ENCODE assay signal across 8 cellular contexts in genomic region chr15:89740137-89740536, GRCh38. TPM values are rescaled to one million over a fixed set of nuclear protein-coding genes. Genes with fewer than 3 reads are reported as not detected.
DNase-seq lines count a peak whose midpoint lies in the region; ATAC-seq and TF ChIP-seq lines count a peak whose summit lies in the region.

No MANE protein-coding gene starts in this region.

- no peak overlapping the region for H3K4me3 Mint-ChIP-seq in CD4-positive, alpha-beta memory T cell
- peak overlapping the region in 1 of 2 donors; percentile 29 for H3K4me3 Mint-ChIP-seq in activated T-cell treated with anti-CD3 and anti-CD28 coated beads, Interleukin-2, amount 50 U/mL, for 72 hours

- intact Hi-C loops in CD4-positive, alpha-beta memory T cell (cut with micrococcal nuclease), result loop anchor here (1.0 kb wide), 2 partner anchors 135 to 331 kb away; no protein-coding TSS in a partner anchor

- H3K27ac Mint-ChIP-seq in CD4-positive, alpha-beta memory T cell, result no peak overlapping the region
- no peak overlapping the region for H3K27ac Mint-ChIP-seq in activated T-cell treated with anti-CD3 and anti-CD28 coated beads, Interleukin-2, amount 50 U/mL, for 72 hours

- H3K36me3 ChIP-seq in CD4-positive, alpha-beta memory T cell (ENCODE audit: insufficient read depth, low read length), result no peaks in the 10 kb centered on the region
- H3K36me3 ChIP-seq in Loucy (ENCODE audit: insufficient read depth, low read length) (no peaks in the 10 kb centered on the region), Peyer's patch (no peaks in the 10 kb centered on the region)

- H3K4me1 ChIP-seq in CD4-positive, alpha-beta memory T cell (ENCODE audit: insufficient read depth, low read length), result no peaks in the 10 kb centered on the region
- no peaks in the 10 kb centered on the region for H3K4me1 ChIP-seq in Loucy (ENCODE audit: insufficient read depth, low read length, poor library complexity, severe bottlenecking)
- H3K4me1 ChIP-seq in Peyer's patch, result no peaks in the 10 kb centered on the region

- POLR2A ChIA-PET in CD4-positive, alpha-beta memory T cell (lab: Charles Lee; ENCODE audit: partially characterized antibody), result interaction anchor here (1.0 kb wide), 1 partner anchor 10 kb away, joined by 5 read pairs; no protein-coding TSS in a partner anchor

- H3K27me3 Mint-ChIP-seq in CD4-positive, alpha-beta memory T cell, result peaks cover 9 to 12% of the 10 kb centered on the region in 2 donors
- H3K27me3 Mint-ChIP-seq in activated T-cell treated with anti-CD3 and anti-CD28 coated beads, Interleukin-2, amount 50 U/mL, for 72 hours (ENCODE audit: low read depth), result peaks cover 13% of the 10 kb centered on the region

- H3K27ac ChIP-seq in CD4-positive, alpha-beta memory T cell (ENCODE audit: low read depth, low read length), result no peak overlapping the region
- H3K27ac ChIP-seq in Peyer's patch, result no peak overlapping the region

- no peaks in the 10 kb centered on the region for H4K20me1 ChIP-seq in Loucy (ENCODE audit: insufficient read depth, low read length, poor library complexity, severe bottlenecking)

- peaks cover 0 to 2% (median 0%) of the 10 kb centered on the region in 8 donors for H3K9me3 Mint-ChIP-seq in CD4-positive, alpha-beta memory T cell
- H3K9me3 Mint-ChIP-seq in activated T-cell treated with anti-CD3 and anti-CD28 coated beads, Interleukin-2, amount 50 U/mL, for 72 hours, result no peaks in the 10 kb centered on the region

- no peak for TF ChIP-seq POLR2A in Peyer's patch (IDR thresholded peaks at IDR 0.05)

- H2AFZ ChIP-seq in Loucy (ENCODE audit: low read length), result peak overlapping the region; percentile 100

- H3K4me3 ChIP-seq in CD4-positive, alpha-beta memory T cell (ENCODE audit: low read length in 2 of 2), result no peak overlapping the region
- peak overlapping the region; percentile 59 for H3K4me3 ChIP-seq in Loucy (ENCODE audit: low read length, poor library complexity, severe bottlenecking)
- no peak overlapping the region for H3K4me3 ChIP-seq in Peyer's patch
- no peak overlapping the region for H3K4me3 ChIP-seq in foreskin fibroblast (ENCODE audit: low read depth in 1 of 2, low read length in 2 of 2)

- peak overlapping the region; percentile 70 for H3K4me2 ChIP-seq in Loucy (ENCODE audit: low read depth, low read length, poor library complexity, severe bottlenecking)

- H3K4me1 Mint-ChIP-seq in CD4-positive, alpha-beta memory T cell, result peaks cover 0 to 7% (median 2%) of the 10 kb centered on the region in 4 donors
- H3K4me1 Mint-ChIP-seq in activated T-cell treated with anti-CD3 and anti-CD28 coated beads, Interleukin-2, amount 50 U/mL, for 72 hours (ENCODE audit: low read depth), result peaks cover 5% of the 10 kb centered on the region

- DNase-seq in CD4-positive, alpha-beta memory T cell, result peak; percentile 50 to 67 (median 64)
- DNase-seq in Peyer's patch (peak in 2 of 3 donors; percentile 41 to 77), foreskin fibroblast (peak; percentile 38 to 82), nucleus accumbens (lab: John Stamatoyannopoulos, UW) (peak in 32 of 56 donors; percentile 2 to 70 (median 17))
- peak; percentile 61 to 73 for DNase-seq in activated T-cell treated with anti-CD3 and anti-CD28 coated beads, Interleukin-2, amount 50 U/mL, for 72 hours

- H3K9me3 ChIP-seq in CD4-positive, alpha-beta memory T cell (ENCODE audit: control insufficient read depth in 1 of 2, low read length in 2 of 2), result no peaks in the 10 kb centered on the region
- H3K9me3 ChIP-seq in Loucy (ENCODE audit: insufficient read depth, low read depth, low read length) (no peaks in the 10 kb centered on the region), Peyer's patch (no peaks in the 10 kb centered on the region)

- no peaks in the 10 kb centered on the region for H3K9me2 ChIP-seq in Loucy (replicated peaks; ENCODE audit: low read depth, low read length)

- TF ChIP-seq CTCF in Loucy (conservative IDR thresholded peaks at IDR 0.05; ENCODE audit: low read length), result peak; percentile 88
- TF ChIP-seq CTCF in Peyer's patch (IDR thresholded peaks at IDR 0.05), result peak; percentile 86 to 96 (median 92)
- peak; percentile 76 for TF ChIP-seq CTCF in foreskin fibroblast (IDR thresholded peaks at IDR 0.05; ENCODE audit: low read depth, low read length)

- no peaks in the 10 kb centered on the region for H3K36me3 Mint-ChIP-seq in CD4-positive, alpha-beta memory T cell
- no peaks in the 10 kb centered on the region for H3K36me3 Mint-ChIP-seq in activated T-cell treated with anti-CD3 and anti-CD28 coated beads, Interleukin-2, amount 50 U/mL, for 72 hours (ENCODE audit: insufficient read depth in 2 of 2)

- CTCF ChIA-PET in CD4-positive, alpha-beta memory T cell (lab: Charles Lee; ENCODE audit: partially characterized antibody), result interaction anchor here (0.6 to 2.3 kb wide), 14 partner anchors 9 to 346 kb away, joined by 3 to 49 read pairs (median 7); partner anchors contain the start of gene MESP1

- H3K27me3 ChIP-seq in CD4-positive, alpha-beta memory T cell (ENCODE audit: insufficient read depth, low read length), result no peaks in the 10 kb centered on the region
- H3K27me3 ChIP-seq in Loucy (ENCODE audit: insufficient read depth, low read length, poor library complexity, severe bottlenecking) (no peaks in the 10 kb centered on the region), Peyer's patch (no peaks in the 10 kb centered on the region)

- peak; percentile 58 for ATAC-seq in GM19452 (IDR thresholded peaks at IDR 0.05; ENCODE audit: unreplicated experiment)
- ATAC-seq in activated T-cell treated with anti-CD3 and anti-CD28 coated beads, Interleukin-2, amount 50 U/mL, for 72 hours (replicated peaks in 1 of 2), result peak; percentile 88 to 89
- no peak for ATAC-seq in HG02642 (IDR thresholded peaks at IDR 0.05; ENCODE audit: poor library complexity, unreplicated experiment)

- H3F3A ChIP-seq in Loucy (ENCODE audit: low read depth), result no peaks in the 10 kb centered on the region

- peak overlapping the region; percentile 53 for H3K9ac ChIP-seq in Loucy (ENCODE audit: low read depth, low read length, poor library complexity, severe bottlenecking)

- no peaks in the 10 kb centered on the region for H3K79me2 ChIP-seq in Loucy (ENCODE audit: insufficient read depth, low read length)

RNA-seq across cellular contexts. Expression of gene MESP1, which starts 10.9 kb away (rescaled TPM):
- total RNA-seq in CD4-positive, alpha-beta memory T cell, result under 1 TPM; 0.53 to 0.79 TPM
- 1 to 10 TPM in 1 of 2 donors, under 1 TPM in 1; 0.69 to 1.2 TPM for polyA plus RNA-seq in CD4-positive, alpha-beta memory T cell
- 1 to 10 TPM in 2 of 4 donors, under 1 TPM in 1, not detected in 1; 0.95 to 6.6 (median 1.6) TPM for total RNA-seq in Peyer's patch
- 1 to 10 TPM; 2.4 to 4.5 TPM for total RNA-seq in activated T-cell treated with anti-CD3 and anti-CD28 coated beads, Interleukin-2, amount 50 U/mL, for 72 hours

RNA-seq across cellular contexts. Expression of gene MESP2, which starts 36.0 kb away (rescaled TPM):
- total RNA-seq in CD4-positive, alpha-beta memory T cell, result not detected
- not detected for polyA plus RNA-seq in CD4-positive, alpha-beta memory T cell
- not detected for total RNA-seq in Peyer's patch
- total RNA-seq in activated T-cell treated with anti-CD3 and anti-CD28 coated beads, Interleukin-2, amount 50 U/mL, for 72 hours, result not detected

RNA-seq across cellular contexts. Expression of gene WDR93, which starts 49.5 kb away (rescaled TPM):
- total RNA-seq in CD4-positive, alpha-beta memory T cell, result not detected
- not detected for polyA plus RNA-seq in CD4-positive, alpha-beta memory T cell
- total RNA-seq in Peyer's patch, result 1 to 10 TPM in 1 of 4 donors, not detected in 3; 1.0 TPM
- under 1 TPM in 1 of 2 donors, not detected in 1; 0.19 TPM for total RNA-seq in activated T-cell treated with anti-CD3 and anti-CD28 coated beads, Interleukin-2, amount 50 U/mL, for 72 hours

RNA-seq across cellular contexts. Expression of gene PEX11A, which starts 49.6 kb away (rescaled TPM):
- total RNA-seq in CD4-positive, alpha-beta memory T cell, result 1 to 10 TPM; 2.9 to 3.0 TPM
- polyA plus RNA-seq in CD4-positive, alpha-beta memory T cell, result 1 to 10 TPM in 1 of 2 donors, under 1 TPM in 1; 0.78 to 2.7 TPM
- total RNA-seq in Peyer's patch, result 10 to 100 TPM in 3 of 4 donors, 1 to 10 TPM in 1; 4.1 to 50.8 (median 15.7) TPM
- 1 to 10 TPM; 4.0 to 7.3 TPM for total RNA-seq in activated T-cell treated with anti-CD3 and anti-CD28 coated beads, Interleukin-2, amount 50 U/mL, for 72 hours

Comparison
In these comparisons a context has a peak if more than half of its experiments do, and no peak if none do; other contexts are left out.
1. DNase-seq: peak in every context shown above with its lines; median percentile 67 in activated T-cell treated with anti-CD3 and anti-CD28 coated beads, Interleukin-2, amount 50 U/mL, for 72 hours; 64 in CD4-positive, alpha-beta memory T cell; 60 in foreskin fibroblast; 59 in Peyer's patch; 17 in nucleus accumbens.